20 cellular contexts compared by ENCODE assay signal in genomic region chr5:30764704-30765103, GRCh38.
"Had no signal": no experiment of that assay in that cellular context is flagged by ENCODE, and none has a peak within 500 bp of the region (broad histone marks: within the 10 kb centered on the region; RNA-seq: fewer than 3 reads in every experiment).

No MANE protein-coding gene starts in this region.

- H3K4me3 Mint-ChIP-seq: activated T-helper 17 cell treated with anti-CD3 and anti-CD28 coated beads, Interleukin-2, amount 50 U/mL, for 72 hours; mesothelial cell of epicardium; nephron progenitor cell; stimulated activated naive CD8-positive, alpha-beta T cell treated with anti-CD3 and anti-CD28 coated beads, Interleukin-15, Interleukin-2, amounts not matched to agents 100 ng/mL and 50 ng/mL, for 24 hours had no signal

- H3K4me1 Mint-ChIP-seq: activated T-helper 17 cell treated with anti-CD3 and anti-CD28 coated beads, Interleukin-2, amount 50 U/mL, for 72 hours; mesothelial cell of epicardium; nephron progenitor cell had no signal

- H3K27me3 Mint-ChIP-seq: activated T-helper 17 cell treated with anti-CD3 and anti-CD28 coated beads, Interleukin-2, amount 50 U/mL, for 72 hours; progenitor cell of endocrine pancreas; stimulated activated naive CD8-positive, alpha-beta T cell treated with anti-CD3 and anti-CD28 coated beads, Interleukin-15, Interleukin-2, amounts not matched to agents 100 ng/mL and 50 ng/mL, for 24 hours had no signal

- H3K27me3 ChIP-seq: ascending aorta, gastroesophageal sphincter, heart right ventricle, testis, upper lobe of left lung had no signal

- H3K4me1 ChIP-seq: heart right ventricle, testis, upper lobe of left lung had no signal

- H3K9me3 ChIP-seq: ascending aorta, gastroesophageal sphincter, testis, upper lobe of left lung had no signal

- H3K27ac Mint-ChIP-seq: activated T-helper 17 cell treated with anti-CD3 and anti-CD28 coated beads, Interleukin-2, amount 50 U/mL, for 72 hours; mesothelial cell of epicardium; nephron progenitor cell; progenitor cell of endocrine pancreas; stimulated activated naive CD8-positive, alpha-beta T cell treated with anti-CD3 and anti-CD28 coated beads, Interleukin-15, Interleukin-2, amounts not matched to agents 100 ng/mL and 50 ng/mL, for 24 hours had no signal

- DNase-seq: activated CD4-positive, alpha-beta T cell treated with anti-CD3 and anti-CD28 coated beads for 1 hour; activated CD4-positive, alpha-beta T cell treated with anti-CD3 and anti-CD28 coated beads, Interleukin-2, amount 50 U/mL, for 48 hours; activated naive CD4-positive, alpha-beta T cell treated with Interleukin-2 at 50 U/mL for 16 hours; caudate nucleus; cortex of kidney; effector CD8-positive, alpha-beta T cell; heart right ventricle; kidney; nephron progenitor cell; occipital lobe; right cardiac atrium; testis; upper lobe of left lung had no signal

- H3K9me3 Mint-ChIP-seq: nephron progenitor cell had no signal

- H3K36me3 Mint-ChIP-seq: mesothelial cell of epicardium had no signal

- H3K36me3 ChIP-seq: ascending aorta, gastroesophageal sphincter, heart right ventricle, upper lobe of left lung had no signal

- H3K4me3 ChIP-seq: ascending aorta, gastroesophageal sphincter, heart right ventricle, testis, upper lobe of left lung had no signal

- H3K27ac ChIP-seq: ascending aorta, gastroesophageal sphincter, heart right ventricle, testis, upper lobe of left lung, VCaP had no signal

- ATAC-seq: activated T-helper 17 cell treated with anti-CD3 and anti-CD28 coated beads, Interleukin-2, amount 50 U/mL, for 72 hours; gastroesophageal sphincter; heart right ventricle; right cardiac atrium had no signal
